Comparison of ENCODE assay signal across 10 cellular contexts in genomic region chr6:6588924-6589696, GRCh38. TPM values are rescaled to one million over a fixed set of nuclear protein-coding genes. Genes with fewer than 3 reads are reported as not detected.
A peak's percentile ranks its signal among the peaks of the same experiment; 100 is the strongest.
DNase-seq lines count a peak whose midpoint lies in the region; ATAC-seq and TF ChIP-seq lines count a peak whose summit lies in the region.
"Had no signal": no experiment of that assay in that cellular context is flagged by ENCODE, and none has a peak within 500 bp of the region (broad histone marks: within the 10 kb centered on the region; RNA-seq: fewer than 3 reads in every experiment).

No MANE protein-coding gene starts in this region.

- intact Hi-C loops in CD8-positive, alpha-beta T cell (cut with DNase I, micrococcal nuclease): loop anchor here in 1 of 2 experiments (1.0 kb wide), 1 partner anchor 65 kb away; no protein-coding TSS in a partner anchor
- intact Hi-C loops in naive thymus-derived CD4-positive, alpha-beta T cell (cut with micrococcal nuclease): loop anchor here (1.0 to 5.0 kb wide), 6 partner anchors 21 to 548 kb away; no protein-coding TSS in a partner anchor

- no peak for TF ChIP-seq CTCF in CD8-positive, alpha-beta T cell (IDR thresholded peaks at IDR 0.05)
- TF ChIP-seq CTCF in HEK293 (tag by site-specific recombination; IDR thresholded peaks at IDR 0.05): no peak

- H3K27me3 ChIP-seq in CD8-positive, alpha-beta T cell (ENCODE audit: insufficient read depth, low read length): no peaks in the 10 kb centered on the region
- no peaks in the 10 kb centered on the region for H3K27me3 ChIP-seq in naive thymus-derived CD4-positive, alpha-beta T cell (ENCODE audit: control insufficient read depth in 2 of 2, insufficient read depth in 2 of 2, low read length in 2 of 2)

- no peaks in the 10 kb centered on the region for H3K36me3 ChIP-seq in CD8-positive, alpha-beta T cell (ENCODE audit: insufficient read depth, low read length)
- H3K36me3 ChIP-seq in HEK293 (ENCODE audit: control insufficient read depth in 2 of 2, insufficient read depth in 1 of 2, low read length in 2 of 2): no peaks in the 10 kb centered on the region
- no peaks in the 10 kb centered on the region for H3K36me3 ChIP-seq in naive thymus-derived CD4-positive, alpha-beta T cell (ENCODE audit: control insufficient read depth in 2 of 3, insufficient read depth in 3 of 3, low read length in 3 of 3)

- H3K9me3 ChIP-seq in CD8-positive, alpha-beta T cell (ENCODE audit: low read length): no peaks in the 10 kb centered on the region
- H3K9me3 ChIP-seq in HEK293 (ENCODE audit: control insufficient read depth, insufficient read depth, low read depth, low read length): no peaks in the 10 kb centered on the region
- no peaks in the 10 kb centered on the region for H3K9me3 ChIP-seq in naive thymus-derived CD4-positive, alpha-beta T cell (ENCODE audit: control insufficient read depth in 2 of 3, low read length in 3 of 3)

- no peaks in the 10 kb centered on the region for H3K27me3 Mint-ChIP-seq in CD8-positive, alpha-beta T cell (ENCODE audit: low read depth)
- no peaks in the 10 kb centered on the region for H3K27me3 Mint-ChIP-seq in activated naive CD8-positive, alpha-beta T cell
- peaks cover 0 to 5% (median 0%) of the 10 kb centered on the region in 5 donors for H3K27me3 Mint-ChIP-seq in naive thymus-derived CD4-positive, alpha-beta T cell

- H3K9me3 Mint-ChIP-seq in CD8-positive, alpha-beta T cell: no peaks in the 10 kb centered on the region
- H3K9me3 Mint-ChIP-seq in activated naive CD8-positive, alpha-beta T cell (ENCODE audit: low read depth): no peaks in the 10 kb centered on the region
- H3K9me3 Mint-ChIP-seq in naive thymus-derived CD4-positive, alpha-beta T cell: peaks cover 0 to 5% (median 0%) of the 10 kb centered on the region in 11 donors

- peak in 1 of 7 experiments; percentile 37 for DNase-seq in CD8-positive, alpha-beta T cell
- peak in 3 of 9 donors; percentile 21 to 41 (median 31) for DNase-seq in naive thymus-derived CD4-positive, alpha-beta T cell
- no peak for DNase-seq in superior temporal gyrus (ENCODE audit: extremely low spot score)
- DNase-seq in globus pallidus (ENCODE audit: low spot score): no peak
- DNase-seq in CD1c-positive myeloid dendritic cell (ENCODE audit: extremely low spot score): no peak

- H3K4me1 Mint-ChIP-seq in CD8-positive, alpha-beta T cell (ENCODE audit: low read depth): peaks cover 71% of the 10 kb centered on the region
- H3K4me1 Mint-ChIP-seq in activated naive CD8-positive, alpha-beta T cell (ENCODE audit: low read depth): peaks cover 79% of the 10 kb centered on the region
- peaks cover 52 to 91% (median 86%) of the 10 kb centered on the region in 7 donors for H3K4me1 Mint-ChIP-seq in naive thymus-derived CD4-positive, alpha-beta T cell

- peak overlapping the region; percentile 91 for H3K27ac Mint-ChIP-seq in CD8-positive, alpha-beta T cell
- H3K27ac Mint-ChIP-seq in activated naive CD8-positive, alpha-beta T cell: peak overlapping the region; percentile 86
- H3K27ac Mint-ChIP-seq in naive thymus-derived CD4-positive, alpha-beta T cell: peak overlapping the region; percentile 81 to 97 (median 94)
- H3K27ac Mint-ChIP-seq: progenitor cell of endocrine pancreas had no signal

- peak overlapping the region; percentile 55 for H3K4me3 ChIP-seq in CD8-positive, alpha-beta T cell (ENCODE audit: low read depth, low read length)
- H3K4me3 ChIP-seq in HEK293 (ENCODE audit: low read depth, low read length): no peak overlapping the region
- peak overlapping the region; percentile 31 for H3K4me3 ChIP-seq in naive thymus-derived CD4-positive, alpha-beta T cell (ENCODE audit: low read length)

- peaks cover 62% of the 10 kb centered on the region for H3K4me1 ChIP-seq in CD8-positive, alpha-beta T cell (ENCODE audit: insufficient read depth, low read length)
- H3K4me1 ChIP-seq in HEK293 (ENCODE audit: control insufficient read depth, insufficient read depth, low read length): no peaks in the 10 kb centered on the region
- H3K4me1 ChIP-seq in naive thymus-derived CD4-positive, alpha-beta T cell (ENCODE audit: control insufficient read depth in 2 of 2, insufficient read depth in 2 of 2, low read length in 2 of 2): peaks cover 13 to 49% of the 10 kb centered on the region in 2 donors

- POLR2A ChIA-PET in CD8-positive, alpha-beta T cell (lab: Charles Lee): interaction anchor here (0.5 to 1.0 kb wide), 2 partner anchors 21 to 52 kb away, joined by 4 to 5 read pairs; no protein-coding TSS in a partner anchor
- POLR2A ChIA-PET in HEK293 (lab: Yijun Ruan, JAX): no interaction called here
- POLR2A ChIA-PET in naive thymus-derived CD4-positive, alpha-beta T cell (lab: Charles Lee): interaction anchor here (0.6 to 4.8 kb wide), 7 partner anchors 10 to 71 kb away, joined by 3 to 35 read pairs (median 7); no protein-coding TSS in a partner anchor

- CTCF ChIA-PET in CD8-positive, alpha-beta T cell (lab: Charles Lee): interaction anchor here (0.9 to 1.6 kb wide), 4 partner anchors 20 to 88 kb away, joined by 3 to 5 read pairs (median 4); no protein-coding TSS in a partner anchor
- CTCF ChIA-PET in HEK293 (lab: Yijun Ruan, JAX): interaction anchor here (0.6 to 1.2 kb wide), 2 partner anchors 42 to 546 kb away, joined by 3 read pairs; no protein-coding TSS in a partner anchor
- CTCF ChIA-PET in naive thymus-derived CD4-positive, alpha-beta T cell (lab: Charles Lee): interaction anchor here (0.6 to 1.5 kb wide), 4 partner anchors 30 to 1105 kb away, joined by 3 to 5 read pairs (median 4); no protein-coding TSS in a partner anchor

- peak; percentile 41 for ATAC-seq in CD8-positive, alpha-beta T cell
- ATAC-seq in naive thymus-derived CD4-positive, alpha-beta T cell: peak; percentile 2
- ATAC-seq in GM18520 (IDR thresholded peaks at IDR 0.05; ENCODE audit: unreplicated experiment): no peak
- ATAC-seq: SK-N-SH treated with all-trans-retinoic acid at 6 μM for 48 hours had no signal

- H3K4me3 Mint-ChIP-seq in CD8-positive, alpha-beta T cell: peak overlapping the region; percentile 73
- peak overlapping the region; percentile 77 for H3K4me3 Mint-ChIP-seq in activated naive CD8-positive, alpha-beta T cell
- peak overlapping the region; percentile 74 to 87 (median 79) for H3K4me3 Mint-ChIP-seq in naive thymus-derived CD4-positive, alpha-beta T cell

- peak overlapping the region; percentile 36 for H3K27ac ChIP-seq in CD8-positive, alpha-beta T cell (ENCODE audit: low read depth, low read length)
- H3K27ac ChIP-seq in HEK293 (ENCODE audit: extremely low read depth, low read depth, low read length): no peak overlapping the region
- H3K27ac ChIP-seq in naive thymus-derived CD4-positive, alpha-beta T cell (ENCODE audit: low read depth, low read length): peak overlapping the region; percentile 72

- no peaks in the 10 kb centered on the region for H3K36me3 Mint-ChIP-seq in CD8-positive, alpha-beta T cell
- no peaks in the 10 kb centered on the region for H3K36me3 Mint-ChIP-seq in activated naive CD8-positive, alpha-beta T cell
- H3K36me3 Mint-ChIP-seq in naive thymus-derived CD4-positive, alpha-beta T cell: peaks cover 0 to 37% (median 0%) of the 10 kb centered on the region in 5 donors

TF ChIP-seq in HEK293, 187 proteins besides CTCF, POLR2A, EP300 and RAD21:
- TF ChIP-seq ZNF175 (tag by site-specific recombination; IDR thresholded peaks at IDR 0.05) (no peak), PRDM1 (tag by site-specific recombination; IDR thresholded peaks at IDR 0.05) (0 out of 2 replicates have a peak, but pooled peaks have one; percentile 19)

RNA-seq across cellular contexts. Expression of gene LY86, which starts 0.6 kb away (rescaled TPM):
- total RNA-seq in CD8-positive, alpha-beta T cell: under 1 TPM in 1 of 2 experiments, not detected in 1; 0.62 TPM
- 10 to 100 TPM in 2 of 5 experiments, 1 to 10 TPM in 3; 1.5 to 19.6 (median 4.5) TPM for total RNA-seq in naive thymus-derived CD4-positive, alpha-beta T cell
- polyA plus RNA-seq in naive thymus-derived CD4-positive, alpha-beta T cell: 1 to 10 TPM; 5.4 to 9.7 TPM
- total RNA-seq: progenitor cell of endocrine pancreas had no signal
